ENCODE assay signal across 9 cellular contexts in genomic region chr12:122399254-122399591, GRCh38. TPM values are rescaled to one million over a fixed set of nuclear protein-coding genes. Genes with fewer than 3 reads are reported as not detected.
DNase-seq lines count a peak whose midpoint lies in the region; ATAC-seq and TF ChIP-seq lines count a peak whose summit lies in the region.
"Had no signal": no experiment of that assay in that cellular context is flagged by ENCODE, and none has a peak within 500 bp of the region (broad histone marks: within the 10 kb centered on the region; RNA-seq: fewer than 3 reads in every experiment).

No MANE protein-coding gene starts in this region.

- peaks cover 31% of the 10 kb centered on the region; the same call in 1 of the 2 replicates for H4K20me1 ChIP-seq in BLaER1
- no peaks in the 10 kb centered on the region for H4K20me1 ChIP-seq in OCI-LY3 (ENCODE audit: insufficient read depth, low read length)

- peaks cover 27% of the 10 kb centered on the region for H3K79me2 ChIP-seq in OCI-LY3 (ENCODE audit: low read length)

- no peak overlapping the region for H2AFZ ChIP-seq in OCI-LY3 (ENCODE audit: low read depth, low read length)

- H3K27me3 ChIP-seq in BLaER1: no peaks in the 10 kb centered on the region
- no peaks in the 10 kb centered on the region for H3K27me3 ChIP-seq in OCI-LY3 (ENCODE audit: low read depth, low read length)
- no peaks in the 10 kb centered on the region for H3K27me3 ChIP-seq in endodermal cell (ENCODE audit: control insufficient read depth, insufficient read depth, low read length, poor library complexity, severe bottlenecking)

- H3K36me3 ChIP-seq in BLaER1: no peaks in the 10 kb centered on the region
- H3K36me3 ChIP-seq in OCI-LY3 (replicated peaks; ENCODE audit: low read depth, low read length): peaks cover 3% of the 10 kb centered on the region
- peaks cover 14% of the 10 kb centered on the region for H3K36me3 ChIP-seq in endodermal cell (ENCODE audit: control insufficient read depth, insufficient read depth, low read length)

- peak overlapping the region; percentile 60; the same call in 1 of the 2 replicates for H3K9ac ChIP-seq in BLaER1
- peak overlapping the region; percentile 11; the same call in 1 of the 2 replicates for H3K9ac ChIP-seq in OCI-LY3 (ENCODE audit: low read length)
- H3K9ac ChIP-seq in endodermal cell (ENCODE audit: extremely low read depth, low read length, poor library complexity, severe bottlenecking): peak overlapping the region; percentile 55

- H3K4me3 Mint-ChIP-seq in endodermal cell: peak overlapping the region; percentile 41
- H3K4me3 Mint-ChIP-seq in nephron progenitor cell: peak overlapping the region; percentile 78

- ATAC-seq in GM19455 (IDR thresholded peaks at IDR 0.05; ENCODE audit: unreplicated experiment) (no peak), GM21390 (IDR thresholded peaks at IDR 0.05; ENCODE audit: unreplicated experiment) (no peak), GM21360 (IDR thresholded peaks at IDR 0.05; ENCODE audit: unreplicated experiment) (no peak), GM18873 (IDR thresholded peaks at IDR 0.05; ENCODE audit: low FRiP score, unreplicated experiment) (no peak)

- H3K4me2 ChIP-seq in BLaER1: peak overlapping the region; percentile 41; the same call in 1 of the 2 replicates
- H3K4me2 ChIP-seq in OCI-LY3 (ENCODE audit: low read length): peak overlapping the region; percentile 87

- WGBS in endodermal cell (ENCODE audit: insufficient coverage in 1 of 2, insufficient read length in 1 of 2), 2 experiments: 64% methylated on average over 2 of the region's 2 CpGs; no CpG with 5 or more reads in 1 of the 2 experiments

- TF ChIP-seq CTCF in OCI-LY3 (IDR thresholded peaks at IDR 0.05; ENCODE audit: low read depth, low read length): no peak
- no peak for TF ChIP-seq CTCF in endodermal cell (conservative IDR thresholded peaks at IDR 0.05)
- no peak for TF ChIP-seq CTCF in nephron progenitor cell (IDR thresholded peaks at IDR 0.05)

- H3K27me3 Mint-ChIP-seq in endodermal cell (ENCODE audit: insufficient read depth): no peaks in the 10 kb centered on the region
- H3K27me3 Mint-ChIP-seq in nephron progenitor cell (ENCODE audit: low read depth, poor library complexity): no peaks in the 10 kb centered on the region

- peaks cover 17% of the 10 kb centered on the region for H3K4me1 Mint-ChIP-seq in endodermal cell
- H3K4me1 Mint-ChIP-seq in nephron progenitor cell: peaks cover 30% of the 10 kb centered on the region

- H3K4me1 ChIP-seq in BLaER1: peaks cover 29% of the 10 kb centered on the region
- H3K4me1 ChIP-seq in OCI-LY3 (ENCODE audit: low read length): peaks cover 38% of the 10 kb centered on the region
- peaks cover 8% of the 10 kb centered on the region for H3K4me1 ChIP-seq in endodermal cell (ENCODE audit: control insufficient read depth, insufficient read depth, low read length)

- no peak overlapping the region for H3K4me3 ChIP-seq in BLaER1
- peak overlapping the region; percentile 69; the same call in 1 of the 2 replicates for H3K4me3 ChIP-seq in OCI-LY3 (ENCODE audit: low read length)
- H3K4me3 ChIP-seq in endodermal cell (ENCODE audit: low read length): no peak overlapping the region

- H3K9me3 ChIP-seq in BLaER1: no peaks in the 10 kb centered on the region
- no peaks in the 10 kb centered on the region for H3K9me3 ChIP-seq in OCI-LY3 (ENCODE audit: insufficient read depth, low read length)
- H3K9me3 ChIP-seq in endodermal cell (ENCODE audit: control insufficient read depth, low read length): no peaks in the 10 kb centered on the region

- H3K27ac ChIP-seq in BLaER1: peak overlapping the region; percentile 39; the same call in 1 of the 2 replicates
- peak overlapping the region; percentile 5; the same call in 1 of the 2 replicates for H3K27ac ChIP-seq in OCI-LY3 (ENCODE audit: low read length)
- H3K27ac ChIP-seq in endodermal cell (ENCODE audit: low read depth, low read length): no peak overlapping the region

- H3K27ac Mint-ChIP-seq in endodermal cell (peak overlapping the region; percentile 98), nephron progenitor cell (peak overlapping the region; percentile 94)

- DNase-seq in endodermal cell (no peak), nephron progenitor cell (no peak)
- DNase-seq: effector CD8-positive, alpha-beta T cell had no signal

- H3K9me3 Mint-ChIP-seq in endodermal cell (no peaks in the 10 kb centered on the region), nephron progenitor cell (no peaks in the 10 kb centered on the region)

- peaks cover 9% of the 10 kb centered on the region for H3K36me3 Mint-ChIP-seq in endodermal cell (ENCODE audit: low read depth)
- H3K36me3 Mint-ChIP-seq in nephron progenitor cell (ENCODE audit: low read depth): peaks cover 5% of the 10 kb centered on the region

RNA-seq across cellular contexts. Expression of gene CLIP1, which starts 23.2 kb away (rescaled TPM):
- total RNA-seq in endodermal cell: 10 to 100 TPM; 56.5 to 65.1 TPM
- polyA plus RNA-seq in endodermal cell (2013, experiment 1 of 2): 33.3 TPM
- 35.1 TPM for polyA plus RNA-seq in endodermal cell (2013, experiment 2 of 2)
